15 cellular contexts compared by ENCODE assay signal in the genomic region with DNA sequence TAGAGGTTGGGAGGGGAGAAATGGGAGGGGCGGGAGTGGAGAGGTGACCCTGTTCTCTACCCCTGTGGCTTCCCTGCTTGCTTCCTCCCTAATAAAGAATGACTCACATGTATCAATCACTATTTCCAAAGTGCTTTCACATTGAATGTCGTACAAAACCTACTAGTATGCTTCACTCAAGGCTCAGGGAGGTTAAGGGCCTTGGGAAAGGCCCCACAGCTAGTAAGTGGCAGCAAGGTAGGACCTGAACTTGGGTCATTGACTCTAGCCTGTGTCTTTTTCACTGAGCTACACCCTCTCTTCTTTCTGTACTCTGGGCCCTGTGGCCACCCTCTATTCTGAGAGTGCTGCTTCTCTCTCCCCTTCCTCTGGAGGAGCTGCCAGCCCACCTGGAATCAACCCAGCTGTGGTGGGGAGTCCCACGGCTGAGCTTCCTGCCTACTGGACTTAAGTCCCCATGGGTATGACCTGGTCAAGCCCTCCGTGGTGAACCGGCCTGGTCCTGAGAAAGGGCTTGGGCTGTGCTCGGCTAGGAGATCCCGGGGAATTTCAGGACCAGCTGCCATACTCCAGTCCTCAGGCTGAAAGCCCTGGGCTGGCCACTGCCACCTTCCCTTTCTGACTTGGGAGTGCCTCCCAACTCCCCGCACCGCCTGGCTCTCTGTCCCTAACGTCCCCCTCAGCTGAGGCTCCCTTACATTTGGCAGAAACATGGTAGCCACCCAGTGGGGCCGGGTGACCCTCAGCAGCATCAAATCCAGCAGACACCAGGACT. TPM values are rescaled to one million over a fixed set of nuclear protein-coding genes. Genes with fewer than 3 reads are reported as not detected.
DNase-seq lines count a peak whose midpoint lies in the region; ATAC-seq, FAIRE-seq and TF ChIP-seq lines count a peak whose summit lies in the region.
"Had no signal": no experiment of that assay in that cellular context is flagged by ENCODE, and none has a peak within 500 bp of the region (broad histone marks: within the 10 kb centered on the region; RNA-seq: fewer than 3 reads in every experiment).

No MANE protein-coding gene starts in this region.

- H3K4me2 ChIP-seq in HepG2 (ENCODE audit: low read depth, low read length) = no peak overlapping the region

- CTCF ChIA-PET in Caco-2 (lab: Charles Lee) (interaction anchor here (1.0 to 1.4 kb wide), 2 partner anchors 11 to 53 kb away, joined by 3 to 4 read pairs; no protein-coding TSS in a partner anchor), HepG2 (lab: Yijun Ruan, JAX; ENCODE audit: low intra/inter-chr PET ratio, low total read pairs) (no interaction called here)
- CTCF ChIA-PET in activated CD8-positive, alpha-beta T cell treated with anti-CD3 and anti-CD28 coated beads for 36 hours (lab: Charles Lee) = interaction anchor here (1.5 to 10.9 kb wide), 5 partner anchors 11 to 51 kb away, joined by 5 to 103 read pairs (median 7); no protein-coding TSS in a partner anchor

- H3K4me3 ChIP-seq in Caco-2 (ENCODE audit: low read depth, low read length) (no peak overlapping the region), esophagus muscularis mucosa (no peak overlapping the region), skin epidermis (no peak overlapping the region), thyroid gland (replicated peaks in 1 of 3) (no peak overlapping the region), HepG2 (replicated peaks in 1 of 3; ENCODE audit: insufficient read depth in 1 of 3, low read depth in 2 of 3, low read length in 3 of 3) (no peak overlapping the region)
- H3K4me3 ChIP-seq: pancreas had no signal

- no peaks in the 10 kb centered on the region for H3K9me3 Mint-ChIP-seq in Caco-2 (ENCODE audit: unreplicated experiment)
- no peaks in the 10 kb centered on the region for H3K9me3 Mint-ChIP-seq in activated CD8-positive, alpha-beta T cell treated with anti-CD3 and anti-CD28 coated beads for 36 hours

- BruUV-seq in Caco-2 (replicated peaks; lab: Mats Ljungman, UMichigan) = no TSS peak
- no TSS peak for BruUV-seq in HepG2 (replicated peaks; lab: Mats Ljungman, UMichigan)

- POLR2A ChIA-PET in Caco-2 (lab: Charles Lee) (no interaction called here), HepG2 (lab: Yijun Ruan, JAX) (no interaction called here)
- POLR2A ChIA-PET in activated CD8-positive, alpha-beta T cell treated with anti-CD3 and anti-CD28 coated beads for 36 hours (lab: Charles Lee) = interaction anchor here (1.0 to 37.9 kb wide), 6 partner anchors 12 to 48 kb away, joined by 3 to 904 read pairs (median 4); no protein-coding TSS in a partner anchor

- H3K27ac ChIP-seq in esophagus muscularis mucosa (replicated peaks in 1 of 4) = peak overlapping the region; percentile 58 to 71 (median 64)
- H3K27ac ChIP-seq in skin epidermis = peak overlapping the region in 13 of 21 experiments; percentile 14 to 83 (median 58)
- H3K27ac ChIP-seq in thyroid gland = peak overlapping the region in 1 of 3 donors; percentile 18
- H3K27ac ChIP-seq in HepG2 (ENCODE audit: extremely low read length, insufficient read depth, low read length) = no peak overlapping the region
- H3K27ac ChIP-seq: pancreas had no signal

- H3K4me1 ChIP-seq in Caco-2 (no peaks in the 10 kb centered on the region), esophagus muscularis mucosa (peaks cover 5 to 54% (median 39%) of the 10 kb centered on the region in 4 donors), thyroid gland (peaks cover 0 to 5% of the 10 kb centered on the region in 2 donors), HepG2 (ENCODE audit: insufficient read depth, low read length) (no peaks in the 10 kb centered on the region)
- H3K4me1 ChIP-seq: pancreas had no signal

- H3K36me3 ChIP-seq in Caco-2 (ENCODE audit: control insufficient read depth, insufficient read depth, low read length) = peaks cover 5% of the 10 kb centered on the region
- H3K36me3 ChIP-seq in esophagus muscularis mucosa = peaks cover 69 to 100% (median 100%) of the 10 kb centered on the region in 4 donors
- H3K36me3 ChIP-seq in thyroid gland = peaks cover 84 to 89% of the 10 kb centered on the region in 2 donors
- H3K36me3 ChIP-seq in HepG2 (replicated peaks in 1 of 2; ENCODE audit: control insufficient read depth in 1 of 2, insufficient read depth in 2 of 2, low read length in 2 of 2) = peaks cover 12 to 13% of the 10 kb centered on the region in 2 experiments; a peak in 3 of 5 replicates

- TF ChIP-seq EP300 in esophagus muscularis mucosa (IDR thresholded peaks at IDR 0.05) = no peak
- no peak for TF ChIP-seq EP300 in HepG2 (IDR thresholded peaks at IDR 0.05; ENCODE audit: low read depth in 2 of 2, low read length in 2 of 2)
- TF ChIP-seq EP300 in HepG2 (CRISPR knock-in tag; IDR thresholded peaks at IDR 0.05; ENCODE audit: borderline replicate concordance) = no peak

- no peak for TF ChIP-seq POLR2A in esophagus muscularis mucosa (IDR thresholded peaks at IDR 0.05; ENCODE audit: low read depth)
- TF ChIP-seq POLR2A in thyroid gland (IDR thresholded peaks at IDR 0.05) = no peak
- TF ChIP-seq POLR2A in HepG2 (IDR thresholded peaks at IDR 0.05; ENCODE audit: insufficient read depth in 1 of 2, low read depth in 2 of 2, low read length in 2 of 2) = no peak

- FAIRE-seq in HepG2 (lab: Jason Lieb, UNC) = no peak
- FAIRE-seq: pancreas had no signal

- H3K9ac ChIP-seq in HepG2 (ENCODE audit: insufficient read depth, low read depth, low read length) = no peak overlapping the region

- DNase-seq in Caco-2 = no peak
- no peak for DNase-seq in activated CD8-positive, alpha-beta T cell treated with anti-CD3 and anti-CD28 coated beads for 36 hours
- no peak for DNase-seq in esophagus muscularis mucosa (ENCODE audit: extremely low spot score)
- no peak for DNase-seq in effector CD4-positive, alpha-beta T cell
- no peak for DNase-seq in NCI-H345 treated with DMSO at 0.1 percent for 48 hours (lab: John Stamatoyannopoulos, UW; ENCODE audit: unreplicated experiment)
- no peak for DNase-seq in thyroid gland
- DNase-seq in HepG2 (ENCODE audit: low spot score) = no peak
- DNase-seq: activated CD4-positive, alpha-beta T cell treated with anti-CD3 and anti-CD28 coated beads for 1 hour; DMS79 treated with DMSO at 0.1 percent for 48 hours; IMR-90; NCI-H1105; NCI-H446; OCI-M1 had no signal

- no peaks in the 10 kb centered on the region for H3K4me1 Mint-ChIP-seq in Caco-2 (ENCODE audit: low read depth, unreplicated experiment)
- H3K4me1 Mint-ChIP-seq in activated CD8-positive, alpha-beta T cell treated with anti-CD3 and anti-CD28 coated beads for 36 hours (ENCODE audit: low read depth) = peaks cover 35% of the 10 kb centered on the region

- no peaks in the 10 kb centered on the region for H3K9me3 ChIP-seq in Caco-2
- H3K9me3 ChIP-seq in esophagus muscularis mucosa = no peaks in the 10 kb centered on the region
- no peaks in the 10 kb centered on the region for H3K9me3 ChIP-seq in thyroid gland
- H3K9me3 ChIP-seq in HepG2 (ENCODE audit: low read length) = no peaks in the 10 kb centered on the region
- H3K9me3 ChIP-seq: pancreas had no signal

- in situ Hi-C loops in HepG2 (cut with HindIII; ENCODE audit: extremely low pct_ligation_motif_present, low pct_unique_long_range_greater_than_20kb) = loop anchor here (5.0 kb wide), 1 partner anchor 51 kb away; no protein-coding TSS in a partner anchor

- H3K27me3 ChIP-seq in Caco-2 (replicated peaks; ENCODE audit: control insufficient read depth, insufficient read depth, low read length) (no peaks in the 10 kb centered on the region), esophagus muscularis mucosa (no peaks in the 10 kb centered on the region), thyroid gland (no peaks in the 10 kb centered on the region), HepG2 (ENCODE audit: control insufficient read depth in 1 of 2, insufficient read depth in 2 of 2, low read length in 2 of 2) (no peaks in the 10 kb centered on the region)
- H3K27me3 ChIP-seq: pancreas had no signal

- WGBS in esophagus muscularis mucosa = 81% methylated on average over 11 of the region's 11 CpGs
- WGBS in thyroid gland, 2 donors = 83 to 87% methylated on average over 10 to 11 of the region's 11 CpGs
- 95% methylated on average over 10 of the region's 11 CpGs for WGBS in HepG2 (ENCODE audit: low lambda C conversion rate)

- TF ChIP-seq CTCF in Caco-2 (IDR thresholded peaks at IDR 0.05; ENCODE audit: insufficient read depth in 1 of 2, low read depth in 1 of 2, low read length in 1 of 2, severe bottlenecking in 1 of 2, unreplicated experiment in 1 of 2) (no peak), esophagus muscularis mucosa (IDR thresholded peaks at IDR 0.05) (no peak), thyroid gland (IDR thresholded peaks at IDR 0.05) (no peak), HepG2 (CRISPR knock-in tag; IDR thresholded peaks at IDR 0.05) (no peak)
- no peak for TF ChIP-seq CTCF in activated CD8-positive, alpha-beta T cell treated with anti-CD3 and anti-CD28 coated beads for 36 hours (IDR thresholded peaks at IDR 0.05)

- H3K36me3 Mint-ChIP-seq in Caco-2 (ENCODE audit: insufficient read depth, unreplicated experiment) = peaks cover 68% of the 10 kb centered on the region
- H3K36me3 Mint-ChIP-seq in activated CD8-positive, alpha-beta T cell treated with anti-CD3 and anti-CD28 coated beads for 36 hours (ENCODE audit: low read depth) = peaks cover 63% of the 10 kb centered on the region

- intact Hi-C loops in Caco-2 (cut with micrococcal nuclease; ENCODE audit: unreplicated experiment) (no loop called here), esophagus muscularis mucosa (cut with DNase I) (no loop called here), thyroid gland (cut with DNase I) (loop anchor here (10.0 kb wide), 1 partner anchor 49 kb away; no protein-coding TSS in a partner anchor), HepG2 (cut with micrococcal nuclease; ENCODE audit: unreplicated experiment) (no loop called here)
- intact Hi-C loops in activated CD8-positive, alpha-beta T cell treated with anti-CD3 and anti-CD28 coated beads for 36 hours (cut with micrococcal nuclease) = no loop called here

- H3K79me2 ChIP-seq in HepG2 (ENCODE audit: insufficient read depth, low read length) = no peaks in the 10 kb centered on the region

- H2AFZ ChIP-seq in HepG2 (ENCODE audit: low read length) = no peak overlapping the region

- TF ChIP-seq RAD21 in HepG2 (CRISPR knock-in tag; IDR thresholded peaks at IDR 0.05) = no peak

- no peaks in the 10 kb centered on the region for H4K20me1 ChIP-seq in HepG2 (ENCODE audit: insufficient read depth, low read length)

- no peaks in the 10 kb centered on the region for H3K27me3 Mint-ChIP-seq in Caco-2 (ENCODE audit: insufficient read depth, unreplicated experiment)
- no peaks in the 10 kb centered on the region for H3K27me3 Mint-ChIP-seq in activated CD8-positive, alpha-beta T cell treated with anti-CD3 and anti-CD28 coated beads for 36 hours

- no peak overlapping the region for H3K4me3 Mint-ChIP-seq in Caco-2 (ENCODE audit: unreplicated experiment)
- H3K4me3 Mint-ChIP-seq in activated CD8-positive, alpha-beta T cell treated with anti-CD3 and anti-CD28 coated beads for 36 hours = no peak overlapping the region

- H3K27ac Mint-ChIP-seq in Caco-2 (ENCODE audit: unreplicated experiment) = peak overlapping the region; percentile 43
- H3K27ac Mint-ChIP-seq in activated CD8-positive, alpha-beta T cell treated with anti-CD3 and anti-CD28 coated beads for 36 hours = peak overlapping the region; percentile 80

- peak; percentile 27 for ATAC-seq in activated CD8-positive, alpha-beta T cell treated with anti-CD3 and anti-CD28 coated beads for 36 hours
- no peak for ATAC-seq in HepG2
- ATAC-seq: pancreas had no signal

RNA-seq across cellular contexts. Expression of a gene that starts 13.0 kb away (rescaled TPM):
- total RNA-seq in Caco-2 (2022) = 34.3 and 37.5 TPM in 2 replicates
- total RNA-seq in activated CD8-positive, alpha-beta T cell treated with anti-CD3 and anti-CD28 coated beads for 36 hours = 10 to 100 TPM in 1 of 2 experiments, 1 to 10 TPM in 1; 8.8 to 10.2 TPM
- 10 to 100 TPM; 34.5 to 56.0 (median 40.7) TPM for total RNA-seq in esophagus muscularis mucosa
- total RNA-seq in thyroid gland = 100 to 1,000 TPM in 3 of 4 donors, 10 to 100 TPM in 1; 59.3 to 276 (median 187) TPM
- 2.6 and 3.7 TPM in 2 replicates for total RNA-seq in HepG2 (2016; rRNA removed; fragmentation: Illumina TruSeq; extraction: Trizol)
- 2.3 and 3.1 TPM in 2 replicates for total RNA-seq in HepG2 (2016; cell fraction: cytosol; rRNA removed; fragmentation: Illumina TruSeq; extraction: Trizol; ENCODE audit: low read depth)
- 2.3 and 3.4 TPM in 2 replicates for total RNA-seq in HepG2 (2016; cell fraction: insoluble cytoplasmic fraction; rRNA removed; fragmentation: Illumina TruSeq; extraction: Trizol)
- total RNA-seq in HepG2 (2016; cell fraction: membrane; rRNA removed; fragmentation: Illumina TruSeq; extraction: Trizol) = 5.0 and 6.3 TPM in 2 replicates
- total RNA-seq in HepG2 (2016; cell fraction: nucleus; rRNA removed; fragmentation: Illumina TruSeq; extraction: Trizol) = 2.5 and 2.6 TPM in 2 replicates
- 2.2 and 3.1 TPM in 2 replicates for polyA plus RNA-seq in HepG2 (2011; rRNA removed)
- polyA plus RNA-seq in HepG2 (2011; cell fraction: cytosol; rRNA removed) = 2.4 and 2.6 TPM in 2 replicates
- 3.1 and 4.1 TPM in 2 replicates for polyA plus RNA-seq in HepG2 (2011; cell fraction: nucleus; rRNA removed)
- polyA plus RNA-seq in HepG2 (2012) = 2.1 and 3.5 TPM in 2 replicates
- polyA plus RNA-seq in HepG2 (2016; cell fraction: cytosol; fragmentation: Illumina TruSeq; extraction: Trizol; ENCODE audit: low read depth) = 3.8 and 3.9 TPM in 2 replicates
- polyA plus RNA-seq in HepG2 (2016; cell fraction: insoluble cytoplasmic fraction; fragmentation: Illumina TruSeq; extraction: Trizol; ENCODE audit: low read depth) = 2.6 and 3.2 TPM in 2 replicates
- 6.3 and 6.9 TPM in 2 replicates for polyA plus RNA-seq in HepG2 (2016; cell fraction: membrane; fragmentation: Illumina TruSeq; extraction: Trizol; ENCODE audit: low read depth)
- polyA plus RNA-seq in HepG2 (2016; cell fraction: nucleus; fragmentation: Illumina TruSeq; extraction: Trizol; ENCODE audit: insufficient read depth, low read depth) = 5.6 and 6.3 TPM in 2 replicates
- 5.7 and 45.5 TPM in 2 replicates for polyA minus RNA-seq in HepG2 (2011; rRNA and poly(A)+ RNA removed; ENCODE audit: low replicate concordance)
- 1.5 and 2.1 TPM in 2 replicates for polyA minus RNA-seq in HepG2 (2011; cell fraction: cytosol; rRNA and poly(A)+ RNA removed)
- 1.7 and 2.8 TPM in 2 replicates for polyA minus RNA-seq in HepG2 (2011; cell fraction: nucleus; rRNA and poly(A)+ RNA removed)

RNA-seq across cellular contexts. Expression of a gene that starts 27.4 kb away (rescaled TPM):
- 1.2 and 2.3 TPM in 2 replicates for total RNA-seq in Caco-2 (2022)
- under 1 TPM; 0.56 to 0.58 TPM for total RNA-seq in activated CD8-positive, alpha-beta T cell treated with anti-CD3 and anti-CD28 coated beads for 36 hours
- total RNA-seq in esophagus muscularis mucosa = 10 to 100 TPM; 18.3 to 48.2 (median 32.5) TPM
- 100 to 1,000 TPM in 2 of 4 donors, 10 to 100 TPM in 2; 87.3 to 178 (median 125) TPM for total RNA-seq in thyroid gland
- total RNA-seq in HepG2 (2016; rRNA removed; fragmentation: Illumina TruSeq; extraction: Trizol) = 0.07 TPM in 1 of 2 replicates, not detected in the other
- not detected in 2 replicates for total RNA-seq in HepG2 (2016; cell fraction: cytosol; rRNA removed; fragmentation: Illumina TruSeq; extraction: Trizol; ENCODE audit: low read depth)
- total RNA-seq in HepG2 (2016; cell fraction: insoluble cytoplasmic fraction; rRNA removed; fragmentation: Illumina TruSeq; extraction: Trizol) = 0.09 TPM in 1 of 2 replicates, not detected in the other
- total RNA-seq in HepG2 (2016; cell fraction: membrane; rRNA removed; fragmentation: Illumina TruSeq; extraction: Trizol) = 0.03 TPM in 1 of 2 replicates, not detected in the other
- total RNA-seq in HepG2 (2016; cell fraction: nucleus; rRNA removed; fragmentation: Illumina TruSeq; extraction: Trizol) = 0.40 TPM in 1 of 2 replicates, not detected in the other
- 0.07 and 0.37 TPM in 2 replicates for polyA plus RNA-seq in HepG2 (2011; rRNA removed)
- 0.05 and 0.13 TPM in 2 replicates for polyA plus RNA-seq in HepG2 (2011; cell fraction: cytosol; rRNA removed)
- polyA plus RNA-seq in HepG2 (2011; cell fraction: nucleus; rRNA removed) = 0.56 and 0.95 TPM in 2 replicates
- polyA plus RNA-seq in HepG2 (2012) = 0.11 and 0.16 TPM in 2 replicates
- polyA plus RNA-seq in HepG2 (2016; cell fraction: cytosol; fragmentation: Illumina TruSeq; extraction: Trizol; ENCODE audit: low read depth) = not detected in 2 replicates
- polyA plus RNA-seq in HepG2 (2016; cell fraction: insoluble cytoplasmic fraction; fragmentation: Illumina TruSeq; extraction: Trizol; ENCODE audit: low read depth) = 0.17 TPM in 1 of 2 replicates, not detected in the other
- polyA plus RNA-seq in HepG2 (2016; cell fraction: membrane; fragmentation: Illumina TruSeq; extraction: Trizol; ENCODE audit: low read depth) = not detected in 2 replicates
- 0.63 TPM in 1 of 2 replicates, not detected in the other for polyA plus RNA-seq in HepG2 (2016; cell fraction: nucleus; fragmentation: Illumina TruSeq; extraction: Trizol; ENCODE audit: insufficient read depth, low read depth)
- 0.28 and 2.0 TPM in 2 replicates for polyA minus RNA-seq in HepG2 (2011; rRNA and poly(A)+ RNA removed; ENCODE audit: low replicate concordance)
- polyA minus RNA-seq in HepG2 (2011; cell fraction: cytosol; rRNA and poly(A)+ RNA removed) = not detected in 2 replicates
- polyA minus RNA-seq in HepG2 (2011; cell fraction: nucleus; rRNA and poly(A)+ RNA removed) = 0.13 and 1.1 TPM in 2 replicates

RNA-seq across cellular contexts. Expression of a gene that starts 33.6 kb away (rescaled TPM):
- total RNA-seq in Caco-2 (2022) (71.2 and 71.9 TPM in 2 replicates), esophagus muscularis mucosa (100 to 1,000 TPM in 1 of 4 donors, 10 to 100 TPM in 3; 58.3 to 105 (median 82.5) TPM), thyroid gland (10 to 100 TPM; 44.5 to 61.9 (median 52.6) TPM), HepG2 (2016; rRNA removed; fragmentation: Illumina TruSeq; extraction: Trizol) (3.7 and 4.6 TPM in 2 replicates)
- total RNA-seq in activated CD8-positive, alpha-beta T cell treated with anti-CD3 and anti-CD28 coated beads for 36 hours = 100 to 1,000 TPM; 373 to 382 TPM
- 1.5 and 2.7 TPM in 2 replicates for total RNA-seq in HepG2 (2016; cell fraction: cytosol; rRNA removed; fragmentation: Illumina TruSeq; extraction: Trizol; ENCODE audit: low read depth)
- total RNA-seq in HepG2 (2016; cell fraction: insoluble cytoplasmic fraction; rRNA removed; fragmentation: Illumina TruSeq; extraction: Trizol) = 3.3 and 5.0 TPM in 2 replicates
- total RNA-seq in HepG2 (2016; cell fraction: membrane; rRNA removed; fragmentation: Illumina TruSeq; extraction: Trizol) = 4.5 and 5.3 TPM in 2 replicates
- total RNA-seq in HepG2 (2016; cell fraction: nucleus; rRNA removed; fragmentation: Illumina TruSeq; extraction: Trizol) = 5.2 and 5.6 TPM in 2 replicates
- 8.5 and 10.8 TPM in 2 replicates for polyA plus RNA-seq in HepG2 (2011; rRNA removed)
- 3.4 and 5.9 TPM in 2 replicates for polyA plus RNA-seq in HepG2 (2011; cell fraction: cytosol; rRNA removed)
- polyA plus RNA-seq in HepG2 (2011; cell fraction: nucleus; rRNA removed) = 44.6 and 61.9 TPM in 2 replicates
- polyA plus RNA-seq in HepG2 (2012) = 3.9 and 6.2 TPM in 2 replicates
- 1.6 and 1.8 TPM in 2 replicates for polyA plus RNA-seq in HepG2 (2016; cell fraction: cytosol; fragmentation: Illumina TruSeq; extraction: Trizol; ENCODE audit: low read depth)
- polyA plus RNA-seq in HepG2 (2016; cell fraction: insoluble cytoplasmic fraction; fragmentation: Illumina TruSeq; extraction: Trizol; ENCODE audit: low read depth) = 7.3 and 8.0 TPM in 2 replicates
- 5.0 and 6.0 TPM in 2 replicates for polyA plus RNA-seq in HepG2 (2016; cell fraction: membrane; fragmentation: Illumina TruSeq; extraction: Trizol; ENCODE audit: low read depth)
- 15.8 and 16.2 TPM in 2 replicates for polyA plus RNA-seq in HepG2 (2016; cell fraction: nucleus; fragmentation: Illumina TruSeq; extraction: Trizol; ENCODE audit: insufficient read depth, low read depth)
- 11.8 and 35.8 TPM in 2 replicates for polyA minus RNA-seq in HepG2 (2011; rRNA and poly(A)+ RNA removed; ENCODE audit: low replicate concordance)
- 2.3 and 4.6 TPM in 2 replicates for polyA minus RNA-seq in HepG2 (2011; cell fraction: cytosol; rRNA and poly(A)+ RNA removed)
- polyA minus RNA-seq in HepG2 (2011; cell fraction: nucleus; rRNA and poly(A)+ RNA removed) = 6.8 and 9.5 TPM in 2 replicates
